Comparison of ENCODE assay signal across 8 cellular contexts in genomic region chr2:159807183-159808037, GRCh38. TPM values are rescaled to one million over a fixed set of nuclear protein-coding genes. Genes with fewer than 3 reads are reported as not detected.
DNase-seq lines count a peak whose midpoint lies in the region; ATAC-seq and TF ChIP-seq lines count a peak whose summit lies in the region.

No MANE protein-coding gene starts in this region.

- no peak overlapping the region for H3K4ac ChIP-seq in trophoblast cell (ENCODE audit: low read depth, low read length)

- H3K23ac ChIP-seq in trophoblast cell (ENCODE audit: low read length), result no peak overlapping the region

- H3K9me3 Mint-ChIP-seq in activated CD8-positive, alpha-beta T cell treated with anti-CD3 and anti-CD28 coated beads for 36 hours, result no peaks in the 10 kb centered on the region
- no peaks in the 10 kb centered on the region for H3K9me3 Mint-ChIP-seq in activated CD8-positive, alpha-beta T cell treated with anti-CD3 and anti-CD28 coated beads, Interleukin-2, amount 10 ng/mL, durations not matched to agents 7 days and 5 days (ENCODE audit: insufficient read depth)

- H3K18ac ChIP-seq in trophoblast cell (ENCODE audit: low read length), result no peak overlapping the region

- DNase-seq in activated CD8-positive, alpha-beta T cell treated with anti-CD3 and anti-CD28 coated beads for 36 hours, result peak; percentile 37
- DNase-seq in activated CD8-positive, alpha-beta T cell treated with anti-CD3 and anti-CD28 coated beads, Interleukin-2, amount 10 ng/mL, durations not matched to agents 7 days and 5 days, result no peak
- DNase-seq in SW 1271 (lab: John Stamatoyannopoulos, UW) (peak; percentile 14 to 39), fibroblast of villous mesenchyme (ENCODE audit: low read depth) (peak; percentile 59), trophoblast cell (peak; percentile 49 to 84), DMS79 (lab: John Stamatoyannopoulos, UW) (no peak)

- no peaks in the 10 kb centered on the region for H3K9me3 ChIP-seq in trophoblast cell (ENCODE audit: insufficient read depth, low read depth, low read length)

- no peak overlapping the region for H3K4me3 Mint-ChIP-seq in activated CD8-positive, alpha-beta T cell treated with anti-CD3 and anti-CD28 coated beads for 36 hours
- no peak overlapping the region for H3K4me3 Mint-ChIP-seq in activated CD8-positive, alpha-beta T cell treated with anti-CD3 and anti-CD28 coated beads, Interleukin-2, amount 10 ng/mL, durations not matched to agents 7 days and 5 days

- no peak overlapping the region for H3K27ac ChIP-seq in trophoblast cell (ENCODE audit: low read depth, low read length)

- no peak overlapping the region for H2BK12ac ChIP-seq in trophoblast cell (ENCODE audit: low read length)

- H3K36me3 Mint-ChIP-seq in activated CD8-positive, alpha-beta T cell treated with anti-CD3 and anti-CD28 coated beads for 36 hours (ENCODE audit: low read depth), result peaks cover 25% of the 10 kb centered on the region
- H3K36me3 Mint-ChIP-seq in activated CD8-positive, alpha-beta T cell treated with anti-CD3 and anti-CD28 coated beads, Interleukin-2, amount 10 ng/mL, durations not matched to agents 7 days and 5 days (ENCODE audit: low read depth), result peaks cover 5% of the 10 kb centered on the region

- no peaks in the 10 kb centered on the region for H3K27me3 ChIP-seq in trophoblast cell (ENCODE audit: insufficient read depth, low read length)

- no peak overlapping the region for H3K27ac Mint-ChIP-seq in activated CD8-positive, alpha-beta T cell treated with anti-CD3 and anti-CD28 coated beads for 36 hours
- H3K27ac Mint-ChIP-seq in activated CD8-positive, alpha-beta T cell treated with anti-CD3 and anti-CD28 coated beads, Interleukin-2, amount 10 ng/mL, durations not matched to agents 7 days and 5 days, result no peak overlapping the region

- POLR2A ChIA-PET in activated CD8-positive, alpha-beta T cell treated with anti-CD3 and anti-CD28 coated beads for 36 hours (lab: Charles Lee), result no interaction called here
- POLR2A ChIA-PET in activated CD8-positive, alpha-beta T cell treated with anti-CD3 and anti-CD28 coated beads, Interleukin-2, amount 10 ng/mL, durations not matched to agents 7 days and 5 days (lab: Charles Lee), result interaction anchor here (1.2 kb wide), 1 partner anchor 95 kb away, joined by 3 read pairs; the partner anchor contains the start of gene MARCHF7

- H3K4me1 ChIP-seq in trophoblast cell (ENCODE audit: control insufficient read depth in 1 of 2, insufficient read depth in 2 of 2, low read length in 2 of 2), result no peaks in the 10 kb centered on the region

- CTCF ChIA-PET in activated CD8-positive, alpha-beta T cell treated with anti-CD3 and anti-CD28 coated beads for 36 hours (lab: Charles Lee), result interaction anchor here (1.1 to 1.9 kb wide), 6 partner anchors 11 to 161 kb away, joined by 3 to 7 read pairs (median 3); no protein-coding TSS in a partner anchor
- CTCF ChIA-PET in activated CD8-positive, alpha-beta T cell treated with anti-CD3 and anti-CD28 coated beads, Interleukin-2, amount 10 ng/mL, durations not matched to agents 7 days and 5 days (lab: Charles Lee), result interaction anchor here (0.9 to 2.1 kb wide), 6 partner anchors 11 to 905 kb away, joined by 3 to 6 read pairs (median 3); no protein-coding TSS in a partner anchor

- H3K4me2 ChIP-seq in trophoblast cell (ENCODE audit: low read length), result no peak overlapping the region

- ATAC-seq in activated CD8-positive, alpha-beta T cell treated with anti-CD3 and anti-CD28 coated beads for 36 hours, result no peak
- ATAC-seq in activated CD8-positive, alpha-beta T cell treated with anti-CD3 and anti-CD28 coated beads, Interleukin-2, amount 10 ng/mL, durations not matched to agents 7 days and 5 days, result no peak
- ATAC-seq in HG03196 (IDR thresholded peaks at IDR 0.05; ENCODE audit: unreplicated experiment), result no peak

- no peak overlapping the region for H4K12ac ChIP-seq in trophoblast cell (ENCODE audit: low read depth, low read length)

- H2AFZ ChIP-seq in trophoblast cell (ENCODE audit: insufficient read depth, low read length, poor library complexity), result no peak overlapping the region

- H3K4me3 ChIP-seq in fibroblast of villous mesenchyme (ENCODE audit: low read depth, low read length) (no peak overlapping the region), trophoblast cell (ENCODE audit: low read depth, low read length) (no peak overlapping the region)

- peaks cover 4% of the 10 kb centered on the region for H3K4me1 Mint-ChIP-seq in activated CD8-positive, alpha-beta T cell treated with anti-CD3 and anti-CD28 coated beads for 36 hours (ENCODE audit: low read depth)
- H3K4me1 Mint-ChIP-seq in activated CD8-positive, alpha-beta T cell treated with anti-CD3 and anti-CD28 coated beads, Interleukin-2, amount 10 ng/mL, durations not matched to agents 7 days and 5 days (ENCODE audit: low read depth), result no peaks in the 10 kb centered on the region

- H4K8ac ChIP-seq in trophoblast cell (ENCODE audit: low read depth, low read length), result no peak overlapping the region

- H2BK120ac ChIP-seq in trophoblast cell (ENCODE audit: insufficient read depth, low read length, poor library complexity), result no peak overlapping the region

- H3K79me2 ChIP-seq in trophoblast cell (ENCODE audit: control insufficient read depth, insufficient read depth, low read length, poor library complexity), result no peaks in the 10 kb centered on the region

- H3K36me3 ChIP-seq in trophoblast cell (ENCODE audit: control insufficient read depth in 1 of 2, insufficient read depth in 2 of 2, low read length in 2 of 2), result no peaks in the 10 kb centered on the region

- H3K27me3 Mint-ChIP-seq in activated CD8-positive, alpha-beta T cell treated with anti-CD3 and anti-CD28 coated beads for 36 hours, result no peaks in the 10 kb centered on the region
- H3K27me3 Mint-ChIP-seq in activated CD8-positive, alpha-beta T cell treated with anti-CD3 and anti-CD28 coated beads, Interleukin-2, amount 10 ng/mL, durations not matched to agents 7 days and 5 days (ENCODE audit: low read depth), result no peaks in the 10 kb centered on the region

- no peak overlapping the region for H2AK5ac ChIP-seq in trophoblast cell (ENCODE audit: low read length)

- no peaks in the 10 kb centered on the region for H3K79me1 ChIP-seq in trophoblast cell (ENCODE audit: low read length)

- no peak overlapping the region for H4K91ac ChIP-seq in trophoblast cell (ENCODE audit: low read depth, low read length)

- no peak overlapping the region for H3K14ac ChIP-seq in trophoblast cell (ENCODE audit: low read length)

- no peak overlapping the region for H2BK5ac ChIP-seq in trophoblast cell (ENCODE audit: low read depth, low read length, poor library complexity)

- intact Hi-C loops in activated CD8-positive, alpha-beta T cell treated with anti-CD3 and anti-CD28 coated beads for 36 hours (cut with micrococcal nuclease), result no loop called here

- no peak overlapping the region for H3K9ac ChIP-seq in trophoblast cell (ENCODE audit: low read length)

- WGBS in trophoblast cell (ENCODE audit: extremely low coverage, insufficient coverage, insufficient read length), result 100% methylated on average over 1 of the region's 4 CpGs

- peak; percentile 62 for TF ChIP-seq CTCF in activated CD8-positive, alpha-beta T cell treated with anti-CD3 and anti-CD28 coated beads for 36 hours (IDR thresholded peaks at IDR 0.05)
- TF ChIP-seq CTCF in LNCAP (IDR thresholded peaks at IDR 0.05), result peak; percentile 71
- TF ChIP-seq CTCF in fibroblast of villous mesenchyme (IDR thresholded peaks at IDR 0.05; ENCODE audit: insufficient read depth, low read depth, low read length), result peak; percentile 78

RNA-seq across cellular contexts. Expression of gene CD302, which starts 9.4 kb away (rescaled TPM):
- total RNA-seq in activated CD8-positive, alpha-beta T cell treated with anti-CD3 and anti-CD28 coated beads for 36 hours, result under 1 TPM; 0.43 to 0.74 TPM
- under 1 TPM; 0.08 to 0.23 TPM for total RNA-seq in activated CD8-positive, alpha-beta T cell treated with anti-CD3 and anti-CD28 coated beads, Interleukin-2, amount 10 ng/mL, durations not matched to agents 7 days and 5 days
- 8.4 and 13.4 TPM in 2 replicates for total RNA-seq in fibroblast of villous mesenchyme
- 0.78 and 0.79 TPM in 2 replicates for polyA plus RNA-seq in trophoblast cell (2013)

Comparison
In these comparisons a context has a peak if more than half of its experiments do, and no peak if none do; other contexts are left out.
1. DNase-seq: peak in activated CD8-positive, alpha-beta T cell treated with anti-CD3 and anti-CD28 coated beads for 36 hours (single experiment), SW 1271 (2 of 2), fibroblast of villous mesenchyme (single experiment) and trophoblast cell (2 of 2); none in activated CD8-positive, alpha-beta T cell treated with anti-CD3 and anti-CD28 coated beads, Interleukin-2, amount 10 ng/mL, durations not matched to agents 7 days and 5 days (single experiment) and DMS79 (single experiment).
2. Peak in every context shown above with its lines, with median percentiles within 50 percentile points of each other: CTCF ChIP-seq.